Comparison of ENCODE assay signal across 21 cellular contexts in genomic region chr7:116669769-116670168, GRCh38.
"Had no signal": no experiment of that assay in that cellular context is flagged by ENCODE, and none has a peak within 500 bp of the region (broad histone marks: within the 10 kb centered on the region; RNA-seq: fewer than 3 reads in every experiment).

No MANE protein-coding gene starts in this region.

- H3K27me3 ChIP-seq: brain microvascular endothelial cell had no signal

- H3K36me3 Mint-ChIP-seq: activated naive CD4-positive, alpha-beta T cell treated with anti-CD3 and anti-CD28 coated beads, Interleukin-2, amount 50 U/mL, for 72 hours had no signal

- H3K27ac Mint-ChIP-seq: activated CD8-positive, alpha-beta T cell treated with anti-CD3 and anti-CD28 coated beads for 36 hours; activated naive CD4-positive, alpha-beta T cell treated with anti-CD3 and anti-CD28 coated beads, Interleukin-2, amount 50 U/mL, for 72 hours; activated naive CD8-positive, alpha-beta T cell treated with anti-CD3 and anti-CD28 coated beads, Interleukin-2, amount 50 U/mL, for 24 hours had no signal

- H3K4me3 Mint-ChIP-seq: activated CD8-positive, alpha-beta T cell treated with anti-CD3 and anti-CD28 coated beads for 36 hours; activated naive CD8-positive, alpha-beta T cell treated with anti-CD3 and anti-CD28 coated beads, Interleukin-2, amount 50 U/mL, for 24 hours had no signal

- H3K27ac ChIP-seq: brain microvascular endothelial cell, cardiac muscle cell, WERI-Rb-1 had no signal

- H3K4me3 ChIP-seq: cardiac muscle cell had no signal

- H3K36me3 ChIP-seq: brain microvascular endothelial cell, cardiac muscle cell, WERI-Rb-1 had no signal

- H3K9me3 Mint-ChIP-seq: activated CD8-positive, alpha-beta T cell treated with anti-CD3 and anti-CD28 coated beads for 36 hours; activated naive CD4-positive, alpha-beta T cell treated with anti-CD3 and anti-CD28 coated beads, Interleukin-2, amount 50 U/mL, for 72 hours; activated naive CD8-positive, alpha-beta T cell treated with anti-CD3 and anti-CD28 coated beads, Interleukin-2, amount 50 U/mL, for 24 hours had no signal

- DNase-seq: activated CD4-positive, alpha-beta T cell treated with anti-CD3 and anti-CD28 coated beads for 4 hours; activated CD8-positive, alpha-beta memory T cell treated with anti-CD3 and anti-CD28 coated beads, Interleukin-2, amount 50 U/mL, for 48 hours; activated CD8-positive, alpha-beta T cell treated with anti-CD3 and anti-CD28 coated beads for 36 hours; activated naive CD4-positive, alpha-beta T cell treated with Interleukin-2 at 50 U/mL for 16 hours; activated naive CD8-positive, alpha-beta T cell treated with anti-CD3 and anti-CD28 coated beads, Interleukin-2, amount 50 U/mL, for 24 hours; activated T-cell treated with anti-CD3 and anti-CD28 coated beads, Interleukin-2, amount 50 U/mL, for 1 hour; amygdala; brain microvascular endothelial cell; KG1; NCI-H1048; NCI-H146; NCI-H187 treated with DMSO at 0.1 percent for 48 hours; NCI-H2081 treated with DMSO at 0.1 percent for 48 hours; NCI-H446; NCI-H524; PC-3; SHP77 treated with DMSO at 0.1 percent for 48 hours; T-helper 1 cell; WERI-Rb-1 had no signal

- ATAC-seq: activated CD8-positive, alpha-beta T cell treated with anti-CD3 and anti-CD28 coated beads for 36 hours; activated naive CD4-positive, alpha-beta T cell treated with anti-CD3 and anti-CD28 coated beads, Interleukin-2, amount 50 U/mL, for 72 hours; activated naive CD8-positive, alpha-beta T cell treated with anti-CD3 and anti-CD28 coated beads, Interleukin-2, amount 50 U/mL, for 24 hours; PC-3 had no signal
